ENCODE assay signal across 19 cellular contexts in genomic region chr3:45787551-45787950, GRCh38. TPM values are rescaled to one million over a fixed set of nuclear protein-coding genes. Genes with fewer than 3 reads are reported as not detected.
A peak's percentile ranks its signal among the peaks of the same experiment; 100 is the strongest.
DNase-seq lines count a peak whose midpoint lies in the region; ATAC-seq and TF ChIP-seq lines count a peak whose summit lies in the region.
"Had no signal": no experiment of that assay in that cellular context is flagged by ENCODE, and none has a peak within 500 bp of the region (broad histone marks: within the 10 kb centered on the region; RNA-seq: fewer than 3 reads in every experiment).

No MANE protein-coding gene starts in this region.

- TF ChIP-seq CTCF in type B pancreatic cell (conservative IDR thresholded peaks at IDR 0.05) = no peak

- peaks cover 37% of the 10 kb centered on the region for H3K27me3 Mint-ChIP-seq in activated CD8-positive, alpha-beta memory T cell treated with anti-CD3 and anti-CD28 coated beads, Interleukin-2, amount 10 ng/mL, durations not matched to agents 7 days and 5 days
- H3K27me3 Mint-ChIP-seq in type B pancreatic cell = peaks cover 26% of the 10 kb centered on the region

- no peaks in the 10 kb centered on the region for H3K4me1 Mint-ChIP-seq in activated CD8-positive, alpha-beta memory T cell treated with anti-CD3 and anti-CD28 coated beads, Interleukin-2, amount 10 ng/mL, durations not matched to agents 7 days and 5 days
- H3K4me1 Mint-ChIP-seq in type B pancreatic cell (ENCODE audit: unreplicated experiment) = peaks cover 7% of the 10 kb centered on the region
- H3K4me1 Mint-ChIP-seq: CD4-positive, CD25-positive, alpha-beta regulatory T cell; CD8-positive, alpha-beta memory T cell had no signal

- no peak overlapping the region for H3K4me3 Mint-ChIP-seq in activated CD8-positive, alpha-beta memory T cell treated with anti-CD3 and anti-CD28 coated beads, Interleukin-2, amount 10 ng/mL, durations not matched to agents 7 days and 5 days
- H3K4me3 Mint-ChIP-seq in type B pancreatic cell = no peak overlapping the region
- H3K4me3 Mint-ChIP-seq: CD4-positive, CD25-positive, alpha-beta regulatory T cell; CD8-positive, alpha-beta memory T cell had no signal

- H3K9me3 Mint-ChIP-seq in activated CD8-positive, alpha-beta memory T cell treated with anti-CD3 and anti-CD28 coated beads, Interleukin-2, amount 10 ng/mL, durations not matched to agents 7 days and 5 days (ENCODE audit: low read depth) = peaks cover 3% of the 10 kb centered on the region
- H3K9me3 Mint-ChIP-seq in type B pancreatic cell = peaks cover 17% of the 10 kb centered on the region

- no peaks in the 10 kb centered on the region for H3K36me3 Mint-ChIP-seq in activated CD8-positive, alpha-beta memory T cell treated with anti-CD3 and anti-CD28 coated beads, Interleukin-2, amount 10 ng/mL, durations not matched to agents 7 days and 5 days
- H3K36me3 Mint-ChIP-seq in type B pancreatic cell = peaks cover 9% of the 10 kb centered on the region
- H3K36me3 Mint-ChIP-seq: CD4-positive, CD25-positive, alpha-beta regulatory T cell had no signal

- CTCF ChIA-PET in activated CD8-positive, alpha-beta memory T cell treated with anti-CD3 and anti-CD28 coated beads, Interleukin-2, amount 10 ng/mL, durations not matched to agents 7 days and 5 days (lab: Charles Lee) = interaction anchor here (0.7 kb wide), 1 partner anchor 94 kb away, joined by 3 read pairs; no protein-coding TSS in a partner anchor

- ATAC-seq in activated CD8-positive, alpha-beta memory T cell treated with anti-CD3 and anti-CD28 coated beads, Interleukin-2, amount 10 ng/mL, durations not matched to agents 7 days and 5 days = no peak
- no peak for ATAC-seq in GM18873 (IDR thresholded peaks at IDR 0.05; ENCODE audit: low FRiP score, unreplicated experiment)

- DNase-seq in activated CD8-positive, alpha-beta memory T cell treated with anti-CD3 and anti-CD28 coated beads, Interleukin-2, amount 10 ng/mL, durations not matched to agents 7 days and 5 days = peak; percentile 25
- DNase-seq in activated CD8-positive, alpha-beta memory T cell treated with anti-CD3 and anti-CD28 coated beads, Interleukin-2, amount 50 U/mL, for 4 hours = no peak
- DNase-seq in ecto neural progenitor cell (ENCODE audit: low spot score) (peak; percentile 30), islet precursor cell (peak; percentile 16), type B pancreatic cell (ENCODE audit: extremely low spot score, unreplicated experiment) (peak; percentile 20), retina (no peak)
- DNase-seq in stimulated activated CD4-positive, alpha-beta T cell treated with anti-CD3 and anti-CD28 coated beads, Interleukin-15, amount 100 ng/mL, for 24 hours = no peak
- DNase-seq: ACHN; BE2C; C1 segment of cervical spinal cord; CD4-positive, CD25-positive, alpha-beta regulatory T cell; CD8-positive, alpha-beta memory T cell; COR-L47; DMS 273 treated with DMSO at 0.1 percent for 48 hours; DMS53; GM23248 had no signal

- H3K27ac Mint-ChIP-seq in activated CD8-positive, alpha-beta memory T cell treated with anti-CD3 and anti-CD28 coated beads, Interleukin-2, amount 10 ng/mL, durations not matched to agents 7 days and 5 days = no peak overlapping the region
- no peak overlapping the region for H3K27ac Mint-ChIP-seq in type B pancreatic cell
- H3K27ac Mint-ChIP-seq: CD4-positive, CD25-positive, alpha-beta regulatory T cell; CD8-positive, alpha-beta memory T cell had no signal

RNA-seq across cellular contexts. Expression of gene SLC6A20, which starts 8.8 kb away (rescaled TPM):
- under 1 TPM in 1 of 2 experiments, not detected in 1; 0.05 TPM for total RNA-seq in activated CD8-positive, alpha-beta memory T cell treated with anti-CD3 and anti-CD28 coated beads, Interleukin-2, amount 10 ng/mL, durations not matched to agents 7 days and 5 days
- total RNA-seq in type B pancreatic cell (ENCODE audit: low replicate concordance) = 1.5 and 3.2 TPM in 2 replicates
- total RNA-seq: CD4-positive, CD25-positive, alpha-beta regulatory T cell; CD8-positive, alpha-beta memory T cell; GM23248; H4; HT1080 had no signal

RNA-seq across cellular contexts. Expression of gene LZTFL1, which starts 54.4 kb away (rescaled TPM):
- 1 to 10 TPM; 6.1 to 9.3 TPM for total RNA-seq in activated CD8-positive, alpha-beta memory T cell treated with anti-CD3 and anti-CD28 coated beads, Interleukin-2, amount 10 ng/mL, durations not matched to agents 7 days and 5 days
- 26.6 and 36.0 TPM in 2 replicates for total RNA-seq in type B pancreatic cell (ENCODE audit: low replicate concordance)

Comparison
In these comparisons a context has a peak if more than half of its experiments do, and no peak if none do; other contexts are left out.
1. DNase-seq: peak in activated CD8-positive, alpha-beta memory T cell treated with anti-CD3 and anti-CD28 coated beads, Interleukin-2, amount 10 ng/mL, durations not matched to agents 7 days and 5 days (single experiment), ecto neural progenitor cell (single experiment), islet precursor cell (single experiment) and type B pancreatic cell (single experiment); none in activated CD8-positive, alpha-beta memory T cell treated with anti-CD3 and anti-CD28 coated beads, Interleukin-2, amount 50 U/mL, for 4 hours (single experiment), retina (single experiment) and stimulated activated CD4-positive, alpha-beta T cell treated with anti-CD3 and anti-CD28 coated beads, Interleukin-15, amount 100 ng/mL, for 24 hours (single experiment).